ENCODE assay signal across 1 cellular context in the genomic region with DNA sequence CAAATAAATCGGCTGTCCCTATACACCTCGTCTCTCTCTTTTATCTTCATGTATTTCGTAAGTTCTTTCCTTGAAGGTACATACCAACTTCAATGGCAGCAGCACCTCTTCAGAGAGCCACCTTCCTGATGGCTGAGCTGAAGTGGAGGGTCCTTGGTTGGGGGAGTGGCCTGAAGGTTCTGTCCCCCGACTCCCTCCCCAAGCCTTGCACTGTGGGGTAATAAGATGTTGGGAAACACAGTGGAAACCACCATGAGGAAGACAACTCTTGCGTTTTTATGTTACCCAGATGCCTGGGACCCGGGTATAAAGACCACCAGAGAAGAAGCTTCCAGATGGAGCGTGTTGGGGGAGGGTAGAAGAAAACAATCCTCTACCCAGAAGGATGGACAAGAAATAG.
TF ChIP-seq lines count a peak whose summit lies in the region.

No MANE protein-coding gene starts in this region.

TF ChIP-seq in IMR-90, 13 proteins besides CTCF, POLR2A, EP300 and RAD21:
- TF ChIP-seq RFX5 (IDR thresholded peaks at IDR 0.05; ENCODE audit: low read depth, low read length) (no peak), NFE2L2 (IDR thresholded peaks at IDR 0.05; ENCODE audit: low read depth, low read length) (no peak), BHLHE40 (IDR thresholded peaks at IDR 0.05; ENCODE audit: low read depth, low read length) (no peak), SMC3 (IDR thresholded peaks at IDR 0.05; ENCODE audit: low read depth, low read length) (no peak), USF2 (IDR thresholded peaks at IDR 0.05; ENCODE audit: low read depth, low read length) (no peak), RCOR1 (IDR thresholded peaks at IDR 0.05; ENCODE audit: insufficient replicate concordance, low read length) (no peak), MAFK (IDR thresholded peaks at IDR 0.05; ENCODE audit: low read depth, low read length) (no peak), CHD1 (IDR thresholded peaks at IDR 0.05; ENCODE audit: low read depth, low read length) (no peak), CEBPB (IDR thresholded peaks at IDR 0.05; ENCODE audit: low read depth, low read length) (no peak), MXI1 (IDR thresholded peaks at IDR 0.05; ENCODE audit: borderline replicate concordance, low read depth, low read length) (no peak), FOS (IDR thresholded peaks at IDR 0.05; ENCODE audit: low read depth, low read length) (no peak), MAZ (IDR thresholded peaks at IDR 0.05; ENCODE audit: borderline replicate concordance, low read depth, low read length) (no peak)
- TF ChIP-seq, protein P1, sequence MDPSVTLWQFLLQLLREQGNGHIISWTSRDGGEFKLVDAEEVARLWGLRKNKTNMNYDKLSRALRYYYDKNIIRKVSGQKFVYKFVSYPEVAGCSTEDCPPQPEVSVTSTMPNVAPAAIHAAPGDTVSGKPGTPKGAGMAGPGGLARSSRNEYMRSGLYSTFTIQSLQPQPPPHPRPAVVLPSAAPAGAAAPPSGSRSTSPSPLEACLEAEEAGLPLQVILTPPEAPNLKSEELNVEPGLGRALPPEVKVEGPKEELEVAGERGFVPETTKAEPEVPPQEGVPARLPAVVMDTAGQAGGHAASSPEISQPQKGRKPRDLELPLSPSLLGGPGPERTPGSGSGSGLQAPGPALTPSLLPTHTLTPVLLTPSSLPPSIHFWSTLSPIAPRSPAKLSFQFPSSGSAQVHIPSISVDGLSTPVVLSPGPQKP (IDR thresholded peaks at IDR 0.05; ENCODE audit: borderline replicate concordance, low read depth, low read length): no peak
